1 cellular context compared by ENCODE assay signal in genomic region chr4:165864228-165864627, GRCh38.
TF ChIP-seq lines count a peak whose summit lies in the region.

No MANE protein-coding gene starts in this region.

TF ChIP-seq in GM12878, 131 proteins besides CTCF, POLR2A, EP300 and RAD21 (continued from another document):
- TF ChIP-seq BCLAF1 (IDR thresholded peaks at IDR 0.05) (no peak), STAT1 (conservative IDR thresholded peaks at IDR 0.05) (no peak), KDM1A (IDR thresholded peaks at IDR 0.05; ENCODE audit: borderline replicate concordance) (no peak), BCL3 (IDR thresholded peaks at IDR 0.05; ENCODE audit: borderline replicate concordance, insufficient read depth, low read depth, low read length, poor library complexity, severe bottlenecking) (no peak), IRF4 (IDR thresholded peaks at IDR 0.05; ENCODE audit: low read depth, low read length) (no peak), MXI1 (IDR thresholded peaks at IDR 0.05; ENCODE audit: low read depth, low read length) (no peak), ZNF384 (IDR thresholded peaks at IDR 0.05; ENCODE audit: borderline replicate concordance, low read depth, low read length) (no peak), NFIC (IDR thresholded peaks at IDR 0.05; ENCODE audit: low read depth, low read length) (no peak), MLLT1 (IDR thresholded peaks at IDR 0.05) (no peak), ZBTB4 (CRISPR knock-in tag; IDR thresholded peaks at IDR 0.05) (no peak)
TF ChIP-seq in GM12878: peak in this region for 0.
